In the genomic region with DNA sequence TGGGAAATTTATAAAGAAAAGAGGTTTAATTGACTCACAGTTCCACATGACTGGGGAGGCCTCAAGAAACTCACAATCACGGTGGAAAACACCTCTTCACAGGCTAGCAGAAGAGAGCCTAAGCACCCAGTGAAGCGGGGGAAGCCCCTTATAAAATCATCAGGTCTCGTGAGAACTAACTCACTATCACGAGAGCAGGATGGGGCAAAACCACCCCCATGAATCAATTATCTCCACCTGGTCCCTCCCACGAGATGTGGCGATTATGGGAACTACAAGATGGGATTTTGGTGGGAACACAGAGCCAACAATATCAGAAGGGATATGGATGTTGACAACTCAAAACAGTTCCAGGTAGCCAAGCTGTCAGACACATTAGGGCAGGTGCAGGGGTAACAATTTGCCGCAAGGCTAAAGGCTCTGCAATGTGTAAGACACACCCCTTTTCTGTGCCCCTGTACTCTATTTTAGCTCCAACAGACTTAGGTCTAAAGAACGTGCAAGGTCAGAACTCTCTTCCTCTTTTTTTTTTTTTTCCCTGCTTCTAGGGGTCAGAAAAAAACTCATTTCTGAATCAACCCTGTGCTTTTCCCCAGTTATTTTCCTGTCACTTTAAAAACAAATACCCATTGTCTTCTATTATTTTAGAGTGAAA, we compare ENCODE assay signal across 11 cellular contexts. TPM values are rescaled to one million over a fixed set of nuclear protein-coding genes. Genes with fewer than 3 reads are reported as not detected.
DNase-seq lines count a peak whose midpoint lies in the region; ATAC-seq and TF ChIP-seq lines count a peak whose summit lies in the region.
"Had no signal": no experiment of that assay in that cellular context is flagged by ENCODE, and none has a peak within 500 bp of the region (broad histone marks: within the 10 kb centered on the region; RNA-seq: fewer than 3 reads in every experiment).

No MANE protein-coding gene starts in this region.

- peak overlapping the region; percentile 59 for H3K4me3 Mint-ChIP-seq in activated B cell treated with CpG ODN at 0.5 μM for 24 hours
- peak overlapping the region; percentile 32 for H3K4me3 Mint-ChIP-seq in stimulated activated naive CD8-positive, alpha-beta T cell treated with anti-CD3 and anti-CD28 coated beads, Interleukin-15, Interleukin-2, amounts not matched to agents 100 ng/mL and 50 ng/mL, for 24 hours

- H3K27me3 ChIP-seq in H7 (ENCODE audit: control insufficient read depth, insufficient read depth, low read length), result no peaks in the 10 kb centered on the region

- no peak for TF ChIP-seq CTCF in activated B cell treated with CpG ODN at 0.5 μM for 24 hours (IDR thresholded peaks at IDR 0.05)

- no peak overlapping the region for H3K4me3 ChIP-seq in H7 (ENCODE audit: insufficient read depth, low read depth, low read length)
- H3K4me3 ChIP-seq: SK-N-MC had no signal

- POLR2A ChIA-PET in activated B cell treated with CpG ODN at 0.5 μM for 24 hours (lab: Charles Lee), result interaction anchor here (0.7 kb wide), 3 partner anchors 54 to 259 kb away, joined by 4 to 7 read pairs (median 5); no protein-coding TSS in a partner anchor

- intact Hi-C loops in activated B cell treated with CpG ODN at 0.5 μM for 24 hours (cut with micrococcal nuclease), result loop anchor here (5.0 to 10.0 kb wide), 3 partner anchors 109 to 391 kb away; no protein-coding TSS in a partner anchor

- peak; percentile 36 to 42 for DNase-seq in stimulated activated CD4-positive, alpha-beta T cell treated with anti-CD3 and anti-CD28 coated beads, Interleukin-15, amount 100 ng/mL, for 48 hours (ENCODE audit: low read depth in 2 of 2)
- no peak for DNase-seq in stimulated activated CD4-positive, alpha-beta T cell treated with anti-CD3 and anti-CD28 coated beads, Interleukin-4, amount 100 ng/mL, for 4 hours
- DNase-seq in activated B cell treated with CpG ODN at 0.5 μM for 24 hours, result no peak
- DNase-seq in cerebellar cortex (ENCODE audit: low spot score), result no peak
- DNase-seq in H7, result no peak
- DNase-seq: dermis blood vessel endothelial cell, NCI-H226 had no signal

- peak overlapping the region; percentile 4 for H3K27ac Mint-ChIP-seq in activated B cell treated with CpG ODN at 0.5 μM for 24 hours
- peak overlapping the region; percentile 79 for H3K27ac Mint-ChIP-seq in stimulated activated naive CD8-positive, alpha-beta T cell treated with anti-CD3 and anti-CD28 coated beads, Interleukin-15, Interleukin-2, amounts not matched to agents 100 ng/mL and 50 ng/mL, for 24 hours

- peaks cover 30% of the 10 kb centered on the region for H3K4me1 Mint-ChIP-seq in activated B cell treated with CpG ODN at 0.5 μM for 24 hours
- H3K4me1 Mint-ChIP-seq in stimulated activated naive CD8-positive, alpha-beta T cell treated with anti-CD3 and anti-CD28 coated beads, Interleukin-15, Interleukin-2, amounts not matched to agents 100 ng/mL and 50 ng/mL, for 24 hours (ENCODE audit: low read depth), result peaks cover 80% of the 10 kb centered on the region

- peak; percentile 33 for ATAC-seq in HG02852 (IDR thresholded peaks at IDR 0.05; ENCODE audit: unreplicated experiment)
- peak; percentile 73 for ATAC-seq in activated B cell treated with CpG ODN at 0.5 μM for 24 hours (ENCODE audit: low read depth)
- no peak for ATAC-seq in GM19397 (IDR thresholded peaks at IDR 0.05; ENCODE audit: unreplicated experiment)

- CTCF ChIA-PET in activated B cell treated with CpG ODN at 0.5 μM for 24 hours (lab: Charles Lee), result interaction anchor here (1.1 to 2.4 kb wide), 2 partner anchors 58 to 59 kb away, joined by 3 to 8 read pairs; no protein-coding TSS in a partner anchor

- no peaks in the 10 kb centered on the region for H3K27me3 Mint-ChIP-seq in activated B cell treated with CpG ODN at 0.5 μM for 24 hours
- peaks cover 4% of the 10 kb centered on the region for H3K27me3 Mint-ChIP-seq in stimulated activated naive CD8-positive, alpha-beta T cell treated with anti-CD3 and anti-CD28 coated beads, Interleukin-15, Interleukin-2, amounts not matched to agents 100 ng/mL and 50 ng/mL, for 24 hours

- no peaks in the 10 kb centered on the region for H3K9me3 Mint-ChIP-seq in activated B cell treated with CpG ODN at 0.5 μM for 24 hours
- H3K9me3 Mint-ChIP-seq in stimulated activated naive CD8-positive, alpha-beta T cell treated with anti-CD3 and anti-CD28 coated beads, Interleukin-15, Interleukin-2, amounts not matched to agents 100 ng/mL and 50 ng/mL, for 24 hours, result no peaks in the 10 kb centered on the region

- H3K36me3 ChIP-seq in H7 (replicated peaks; ENCODE audit: control insufficient read depth, insufficient read depth, low read length), result no peaks in the 10 kb centered on the region

- H3K36me3 Mint-ChIP-seq in activated B cell treated with CpG ODN at 0.5 μM for 24 hours (ENCODE audit: low read depth), result no peaks in the 10 kb centered on the region
- H3K36me3 Mint-ChIP-seq in stimulated activated naive CD8-positive, alpha-beta T cell treated with anti-CD3 and anti-CD28 coated beads, Interleukin-15, Interleukin-2, amounts not matched to agents 100 ng/mL and 50 ng/mL, for 24 hours (ENCODE audit: low read depth), result no peaks in the 10 kb centered on the region

RNA-seq across cellular contexts. Expression of gene RBM20, which starts 30.7 kb away (rescaled TPM):
- 0.02 TPM in 2 replicates for total RNA-seq in activated B cell treated with CpG ODN at 0.5 μM for 24 hours
- 0.15 and 0.52 TPM in 2 replicates for total RNA-seq in H7 (2014; rRNA removed; shearing (Covaris generic))

RNA-seq across cellular contexts. Expression of gene SMC3, which starts 46.0 kb away (rescaled TPM):
- 41.1 and 43.3 TPM in 2 replicates for total RNA-seq in activated B cell treated with CpG ODN at 0.5 μM for 24 hours
- total RNA-seq in H7 (2014; rRNA removed; shearing (Covaris generic)), result 33.1 and 57.6 TPM in 2 replicates

Comparison
In these comparisons a context has a peak if more than half of its experiments do, and no peak if none do; other contexts are left out.
1. DNase-seq: peak in stimulated activated CD4-positive, alpha-beta T cell treated with anti-CD3 and anti-CD28 coated beads, Interleukin-15, amount 100 ng/mL, for 48 hours (2 of 2); none in stimulated activated CD4-positive, alpha-beta T cell treated with anti-CD3 and anti-CD28 coated beads, Interleukin-4, amount 100 ng/mL, for 4 hours (0 of 2), activated B cell treated with CpG ODN at 0.5 μM for 24 hours (single experiment), cerebellar cortex (single experiment) and H7 (single experiment).